ENCODE assay signal across 8 cellular contexts in genomic region chr6:166540631-166541331, GRCh38. TPM values are rescaled to one million over a fixed set of nuclear protein-coding genes. Genes with fewer than 3 reads are reported as not detected.
DNase-seq lines count a peak whose midpoint lies in the region; ATAC-seq and TF ChIP-seq lines count a peak whose summit lies in the region.

No MANE protein-coding gene starts in this region.

- WGBS in adrenal gland, 4 donors, result 75 to 81% (median 79%) methylated on average over 18 of the region's 18 CpGs

- peak; percentile 95 for ATAC-seq in GM19372 (IDR thresholded peaks at IDR 0.05; ENCODE audit: low read depth, unreplicated experiment)
- peak; percentile 87 for ATAC-seq in HG03159 (IDR thresholded peaks at IDR 0.05; ENCODE audit: unreplicated experiment)
- peak; percentile 86 for ATAC-seq in esophagus mucosa

- peak; percentile 45 for DNase-seq in activated CD4-positive, alpha-beta T cell treated with anti-CD3 and anti-CD28 coated beads for 1 hour
- DNase-seq in stimulated activated CD4-positive, alpha-beta T cell treated with anti-CD3 and anti-CD28 coated beads, Interleukin-1b, Interleukin-23, amount 100 ng/mL, for 48 hours, result peak; percentile 72
- DNase-seq in T1000 (lab: John Stamatoyannopoulos, UW) (no peak), KG1 (lab: John Stamatoyannopoulos, UW) (no peak), adrenal gland (no peak)

- TF ChIP-seq CTCF in adrenal gland (IDR thresholded peaks at IDR 0.05), result no peak

- H3K4me3 ChIP-seq in adrenal gland, result no peak overlapping the region

- H3K9me3 ChIP-seq in adrenal gland (replicated peaks in 1 of 3), result no peaks in the 10 kb centered on the region

- no peaks in the 10 kb centered on the region for H3K4me1 ChIP-seq in adrenal gland (replicated peaks in 1 of 2)

- H3K27ac ChIP-seq in adrenal gland, result no peak overlapping the region

- intact Hi-C loops in adrenal gland (cut with DNase I), result no loop called here

- H3K27me3 ChIP-seq in adrenal gland, result no peaks in the 10 kb centered on the region

- H3K36me3 ChIP-seq in adrenal gland (replicated peaks in 1 of 2), result no peaks in the 10 kb centered on the region

- TF ChIP-seq POLR2A in adrenal gland (IDR thresholded peaks at IDR 0.05), result no peak

RNA-seq across cellular contexts. Expression of gene RAMACL, which starts 45.7 kb away (rescaled TPM):
- total RNA-seq in esophagus mucosa, result 0.88 TPM
- total RNA-seq in adrenal gland, result 1 to 10 TPM in 4 of 8 donors, under 1 TPM in 4; 0.14 to 4.2 (median 0.80) TPM
- under 1 TPM; 0.20 to 0.24 (median 0.22) TPM for polyA plus RNA-seq in adrenal gland

Comparison
In these comparisons a context has a peak if more than half of its experiments do, and no peak if none do; other contexts are left out.
1. DNase-seq: peak in activated CD4-positive, alpha-beta T cell treated with anti-CD3 and anti-CD28 coated beads for 1 hour (single experiment) and stimulated activated CD4-positive, alpha-beta T cell treated with anti-CD3 and anti-CD28 coated beads, Interleukin-1b, Interleukin-23, amount 100 ng/mL, for 48 hours (single experiment); none in T1000 (single experiment), KG1 (single experiment) and adrenal gland (0 of 7).
2. Peak in every context shown above with its lines, with median percentiles within 50 percentile points of each other: ATAC-seq.